In the genomic region with DNA sequence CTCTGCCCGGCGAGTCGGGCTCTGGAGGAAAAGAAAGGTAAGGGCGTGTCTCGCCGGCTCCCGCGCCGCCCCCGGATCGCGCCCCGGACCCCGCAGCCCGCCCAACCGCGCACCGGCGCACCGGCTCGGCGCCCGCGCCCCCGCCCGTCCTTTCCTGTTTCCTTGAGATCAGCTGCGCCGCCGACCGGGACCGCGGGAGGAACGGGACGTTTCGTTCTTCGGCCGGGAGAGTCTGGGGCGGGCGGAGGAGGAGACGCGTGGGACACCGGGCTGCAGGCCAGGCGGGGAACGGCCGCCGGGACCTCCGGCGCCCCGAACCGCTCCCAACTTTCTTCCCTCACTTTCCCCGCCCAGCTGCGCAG, we compare ENCODE assay signal across 8 cellular contexts. TPM values are rescaled to one million over a fixed set of nuclear protein-coding genes. Genes with fewer than 3 reads are reported as not detected.
DNase-seq lines count a peak whose midpoint lies in the region; ATAC-seq and TF ChIP-seq lines count a peak whose summit lies in the region.

No MANE protein-coding gene starts in this region.

- peak overlapping the region; percentile 79 for H3K4me3 Mint-ChIP-seq in progenitor cell of endocrine pancreas (ENCODE audit: low read depth)

- peaks cover 8% of the 10 kb centered on the region for H3K4me1 ChIP-seq in ES-I3 (ENCODE audit: insufficient read depth, low read length)
- peaks cover 19% of the 10 kb centered on the region for H3K4me1 ChIP-seq in SJSA1 (replicated peaks)

- peak; percentile 57 for ATAC-seq in Right ventricle myocardium superior (ENCODE audit: poor library complexity)
- no peak for ATAC-seq in GM21360 (IDR thresholded peaks at IDR 0.05; ENCODE audit: unreplicated experiment)
- no peak for ATAC-seq in HG03442 (IDR thresholded peaks at IDR 0.05; ENCODE audit: unreplicated experiment)
- no peak for ATAC-seq in GM19324 (IDR thresholded peaks at IDR 0.05; ENCODE audit: low FRiP score, unreplicated experiment)

- DNase-seq in SJSA1 (ENCODE audit: low read depth in 1 of 2, low spot score in 2 of 2) = peak in 1 of 2 experiments; percentile 40
- DNase-seq in Right ventricle myocardium superior = peak; percentile 84
- no peak for DNase-seq in progenitor cell of endocrine pancreas (ENCODE audit: low spot score, unreplicated experiment)
- no peak for DNase-seq in activated gamma-delta T cell (lab: John Stamatoyannopoulos, UW)

- H3K27me3 ChIP-seq in SJSA1 (replicated peaks) = no peaks in the 10 kb centered on the region

- intact Hi-C loops in Right ventricle myocardium superior (cut with DNase I) = no loop called here

- H3K9me3 ChIP-seq in ES-I3 (ENCODE audit: control insufficient read depth, insufficient read depth, low read length) (no peaks in the 10 kb centered on the region), SJSA1 (replicated peaks) (no peaks in the 10 kb centered on the region)

- H3K36me3 ChIP-seq in ES-I3 (ENCODE audit: insufficient read depth, low read length) (no peaks in the 10 kb centered on the region), SJSA1 (peaks cover 27% of the 10 kb centered on the region)

- peaks cover 35% of the 10 kb centered on the region for H3K27me3 Mint-ChIP-seq in progenitor cell of endocrine pancreas

- H3K4me1 Mint-ChIP-seq in progenitor cell of endocrine pancreas (ENCODE audit: low read depth) = peaks cover 11% of the 10 kb centered on the region

- H3K36me3 Mint-ChIP-seq in progenitor cell of endocrine pancreas (ENCODE audit: insufficient read depth) = peaks cover 4% of the 10 kb centered on the region

- peak overlapping the region; percentile 65 for H3K27ac ChIP-seq in SJSA1

- H3K9me3 Mint-ChIP-seq in progenitor cell of endocrine pancreas (ENCODE audit: low read depth) = no peaks in the 10 kb centered on the region

- no peak for TF ChIP-seq CTCF in progenitor cell of endocrine pancreas (IDR thresholded peaks at IDR 0.05; ENCODE audit: unreplicated experiment)

- H3K4me3 ChIP-seq in SJSA1 = peak overlapping the region; percentile 99

- peak overlapping the region; percentile 87 for H3K9ac ChIP-seq in ES-I3 (ENCODE audit: low read depth, low read length)

- H3K27ac Mint-ChIP-seq in progenitor cell of endocrine pancreas = no peak overlapping the region

RNA-seq across cellular contexts. Expression of a gene that starts 0.5 kb away (rescaled TPM):
- total RNA-seq in SJSA1 (2014; rRNA removed; shearing (Covaris generic)) = 22.4 and 28.9 TPM in 2 replicates
- total RNA-seq in Right ventricle myocardium superior (10.1 TPM), progenitor cell of endocrine pancreas (43.8 and 47.8 TPM in 2 replicates)
